In the genomic region with DNA sequence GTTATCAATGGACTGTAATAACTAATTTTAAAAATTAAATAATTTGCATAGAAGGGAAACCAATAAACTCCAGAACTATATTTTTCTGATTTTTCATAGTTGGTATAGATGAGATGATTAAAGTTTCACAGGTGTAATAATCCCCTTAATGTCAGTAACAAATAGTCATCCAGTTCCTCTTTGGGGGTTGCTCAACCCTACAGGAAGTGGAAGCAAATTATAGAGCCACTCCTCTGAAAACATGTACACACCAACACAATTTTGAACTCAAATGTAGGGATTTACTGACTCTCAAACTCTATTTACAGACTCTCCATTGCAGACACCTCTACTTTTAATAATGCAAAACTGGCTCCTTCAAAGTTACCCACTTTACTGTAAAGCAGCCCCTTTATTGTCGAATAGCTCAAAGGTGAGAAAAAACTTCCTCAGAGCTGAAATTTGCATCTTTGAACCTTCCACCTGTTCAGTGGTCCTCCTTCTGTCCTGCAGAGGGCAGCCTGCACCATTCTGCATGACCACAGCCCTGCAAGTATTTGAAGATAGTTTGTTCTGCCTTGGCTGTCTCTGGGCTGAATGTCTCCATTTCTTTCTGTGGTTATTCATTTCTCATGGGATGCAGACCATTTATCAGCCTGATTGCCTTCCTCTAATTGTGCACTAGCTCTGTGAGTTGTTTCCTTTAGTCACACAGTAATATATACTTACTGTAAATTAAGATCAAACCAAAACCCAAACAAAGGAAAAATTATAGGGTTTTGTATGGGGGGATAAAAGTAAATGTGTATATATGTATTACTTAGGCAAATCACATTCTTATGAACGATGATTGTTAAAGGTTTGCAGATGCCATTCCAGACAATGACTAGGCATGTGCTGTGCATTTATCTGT, we compare ENCODE assay signal across 8 cellular contexts.
A peak's percentile ranks its signal among the peaks of the same experiment; 100 is the strongest.
DNase-seq lines count a peak whose midpoint lies in the region; ATAC-seq, FAIRE-seq and TF ChIP-seq lines count a peak whose summit lies in the region.

No MANE protein-coding gene starts in this region.

- H3K27me3 Mint-ChIP-seq in brain, result peaks cover 16% of the 10 kb centered on the region

- ATAC-seq in GM21515 (IDR thresholded peaks at IDR 0.05; ENCODE audit: unreplicated experiment), result peak; percentile 92

- no peaks in the 10 kb centered on the region for H3K27me3 ChIP-seq in HL-60 (ENCODE audit: insufficient read depth, poor library complexity, severe bottlenecking)

- TF ChIP-seq CTCF in GM10248 (IDR thresholded peaks at IDR 0.05; ENCODE audit: control extremely low read depth, extremely low read depth, low read depth, missing control alignments) (peak; percentile 70), HL-60 (IDR thresholded peaks at IDR 0.05; ENCODE audit: insufficient read depth, low read length) (peak; percentile 38), brain (conservative IDR thresholded peaks at IDR 0.05) (peak; percentile 88 to 95)

- no peak overlapping the region for H3K27ac ChIP-seq in HL-60 (replicated peaks)

- H3K27ac Mint-ChIP-seq in brain, result peak overlapping the region in 1 of 5 experiments; percentile 5

- POLR2A ChIA-PET in GM10248 (lab: Yijun Ruan, JAX), result interaction anchor here (0.6 kb wide), 1 partner anchor 588 kb away, joined by 3 read pairs; no protein-coding TSS in a partner anchor

- no peaks in the 10 kb centered on the region for H3K9me3 Mint-ChIP-seq in brain

- H3K36me3 Mint-ChIP-seq in brain, result no peaks in the 10 kb centered on the region

- DNase-seq in GM10248 (ENCODE audit: extremely low spot score), result peak; percentile 40
- DNase-seq in HL-60 (ENCODE audit: low read depth in 1 of 2, low spot score in 1 of 2), result peak in 1 of 2 experiments; percentile 16
- peak; percentile 8 for DNase-seq in RCC 7860 (ENCODE audit: low spot score)
- peak; percentile 58 for DNase-seq in iPS-NIHi11 (ENCODE audit: low spot score)
- DNase-seq in stimulated activated CD4-positive, alpha-beta T cell treated with anti-CD3 and anti-CD28 coated beads, Interleukin-1b, Interleukin-23, amount 100 ng/mL, for 48 hours, result peak; percentile 14
- no peak for DNase-seq in HTR-8/SVneo (ENCODE audit: insufficient read length, low spot score)

- no peak overlapping the region for H3K4me3 Mint-ChIP-seq in brain

- FAIRE-seq in RCC 7860 (lab: Jason Lieb, UNC) (no peak), HTR-8/SVneo (lab: Jason Lieb, UNC) (no peak)

- H3K4me1 Mint-ChIP-seq in brain, result peaks cover 9% of the 10 kb centered on the region

- CTCF ChIA-PET in GM10248 (lab: Yijun Ruan, JAX), result interaction anchor here (0.6 to 2.4 kb wide), 19 partner anchors 9 to 1191 kb away, joined by 3 to 26 read pairs (median 4); no protein-coding TSS in a partner anchor

- no peak overlapping the region for H3K4me3 ChIP-seq in HL-60 (replicated peaks; ENCODE audit: insufficient read depth, low read length)

Comparison
In these comparisons a context has a peak if more than half of its experiments do, and no peak if none do; other contexts are left out.
1. CTCF ChIP-seq: peak in every context shown above with its lines; median percentile 92 in brain; 70 in GM10248; 38 in HL-60.